In the genomic region with DNA sequence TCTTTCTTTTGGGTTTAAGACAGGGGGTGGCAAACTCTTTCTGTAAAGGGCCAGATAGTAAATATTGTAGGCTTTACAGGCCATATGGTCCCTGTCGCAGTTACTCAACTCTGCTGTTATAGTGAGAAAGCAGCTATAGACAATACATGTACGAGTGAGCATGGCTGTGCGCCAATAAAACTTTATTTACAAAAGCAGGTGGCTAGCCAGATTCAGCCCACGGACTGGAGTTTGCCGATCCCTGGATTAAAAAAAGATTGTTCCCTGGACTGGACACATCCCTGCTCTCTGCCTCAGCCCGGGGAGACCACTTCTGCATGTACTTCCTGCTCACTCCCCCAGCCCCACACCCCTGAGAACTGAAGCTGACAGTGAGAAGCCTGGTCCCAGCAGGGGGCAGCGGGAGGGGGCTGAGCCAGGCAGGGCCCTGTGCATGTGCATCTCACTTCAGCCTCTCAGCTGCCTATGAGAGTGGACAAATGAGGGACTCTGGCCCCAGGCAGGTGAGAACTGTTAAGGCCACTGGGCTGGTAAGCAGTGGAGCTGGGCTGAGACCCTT, we compare ENCODE assay signal across 20 cellular contexts.
DNase-seq lines count a peak whose midpoint lies in the region; ATAC-seq and TF ChIP-seq lines count a peak whose summit lies in the region.
"Had no signal": no experiment of that assay in that cellular context is flagged by ENCODE, and none has a peak within 500 bp of the region (broad histone marks: within the 10 kb centered on the region; RNA-seq: fewer than 3 reads in every experiment).

No MANE protein-coding gene starts in this region.

- H3K36me3 Mint-ChIP-seq in H9 (ENCODE audit: insufficient read depth in 1 of 3, low read depth in 3 of 3): peaks cover 8 to 17% (median 10%) of the 10 kb centered on the region in 3 experiments
- peaks cover 9% of the 10 kb centered on the region for H3K36me3 Mint-ChIP-seq in nephron progenitor cell (ENCODE audit: low read depth)
- H3K36me3 Mint-ChIP-seq: CD8-positive, alpha-beta T cell had no signal

- no peak overlapping the region for H3K4me2 ChIP-seq in H9 (ENCODE audit: insufficient read depth, insufficient read length, low read length)
- H3K4me2 ChIP-seq: PC-9 had no signal

- WGBS in H9 (ENCODE audit: extremely low coverage, insufficient read length, low lambda C conversion rate): no CpG with 5 or more reads among the region's 7 CpGs

- no peaks in the 10 kb centered on the region for H3K79me2 ChIP-seq in H9 (ENCODE audit: insufficient read depth, low read length)

- H3K4ac ChIP-seq in H9 (ENCODE audit: low read depth, low read length): no peak overlapping the region

- H4K8ac ChIP-seq in H9 (replicated peaks; ENCODE audit: insufficient read length, low read depth, low read length): no peak overlapping the region

- no peaks in the 10 kb centered on the region for H3K23me2 ChIP-seq in H9 (ENCODE audit: insufficient read length, low read depth, low read length, poor library complexity, severe bottlenecking)

- ATAC-seq in GM19397 (IDR thresholded peaks at IDR 0.05; ENCODE audit: unreplicated experiment): no peak
- ATAC-seq: CD8-positive, alpha-beta T cell had no signal

- no peak overlapping the region for H2BK5ac ChIP-seq in H9 (ENCODE audit: insufficient read length, low read length)

- no peaks in the 10 kb centered on the region for H3K79me1 ChIP-seq in H9 (ENCODE audit: insufficient read depth, low read depth, low read length, poor library complexity, severe bottlenecking)

- H3K23ac ChIP-seq in H9 (ENCODE audit: insufficient read length, low read depth, low read length): no peak overlapping the region

- no peak overlapping the region for H2AFZ ChIP-seq in H9 (ENCODE audit: low read length)
- H2AFZ ChIP-seq: PC-9 had no signal

- H3K18ac ChIP-seq in H9 (ENCODE audit: insufficient read length, low read depth, low read length): no peak overlapping the region

- peaks cover 41 to 50% of the 10 kb centered on the region in 2 experiments for H3K4me1 Mint-ChIP-seq in H9
- no peaks in the 10 kb centered on the region for H3K4me1 Mint-ChIP-seq in nephron progenitor cell
- H3K4me1 Mint-ChIP-seq: B cell had no signal

- no peak overlapping the region for H3T11ph ChIP-seq in H9 (ENCODE audit: low read length)

- no peak overlapping the region for H2BK15ac ChIP-seq in H9 (ENCODE audit: low read depth, low read length)

- peaks cover 7% of the 10 kb centered on the region; the same call in 1 of the 2 replicates for H3K27me3 Mint-ChIP-seq in H9 (ENCODE audit: low read depth)
- peaks cover 19% of the 10 kb centered on the region for H3K27me3 Mint-ChIP-seq in nephron progenitor cell (ENCODE audit: low read depth, poor library complexity)
- H3K27me3 Mint-ChIP-seq: B cell had no signal

- intact Hi-C loops in uterus (cut with DNase I; ENCODE audit: low total_unique reads): no loop called here

- no peak overlapping the region for H4K5ac ChIP-seq in H9 (ENCODE audit: insufficient read length, low read depth, low read length)

- no peaks in the 10 kb centered on the region for H4K20me1 ChIP-seq in H9 (ENCODE audit: control insufficient read depth, insufficient read depth, insufficient read length)

- no peak overlapping the region for H3K9ac ChIP-seq in H9 (ENCODE audit: extremely low read depth, insufficient read length, low read length)

- H3K14ac ChIP-seq in H9 (ENCODE audit: insufficient read depth, low read length): no peak overlapping the region

- no peak overlapping the region for H2BK12ac ChIP-seq in H9 (ENCODE audit: insufficient read length, low read depth, low read length)

- H3K27ac Mint-ChIP-seq in H9 (peak overlapping the region in 2 of 3 experiments; percentile 44 to 94; a peak in 2 of 7 replicates), nephron progenitor cell (no peak overlapping the region)
- H3K27ac Mint-ChIP-seq: B cell; CD8-positive, alpha-beta T cell; HFFc6 had no signal

- H3K9me3 ChIP-seq in H9 (ENCODE audit: control insufficient read depth, low read depth, low read length): no peaks in the 10 kb centered on the region
- H3K9me3 ChIP-seq in uterus: peaks cover 0 to 6% of the 10 kb centered on the region in 2 donors
- H3K9me3 ChIP-seq: SJCRH30 had no signal

- H4K91ac ChIP-seq in H9 (ENCODE audit: insufficient read length, low read depth, low read length): no peak overlapping the region

- TF ChIP-seq CTCF in H9 (conservative IDR thresholded peaks at IDR 0.05) (no peak), nephron progenitor cell (IDR thresholded peaks at IDR 0.05) (no peak), uterus (IDR thresholded peaks at IDR 0.05) (no peak)

- no peak overlapping the region for H2AK5ac ChIP-seq in H9 (ENCODE audit: insufficient read length, low read length)

- H3K36me3 ChIP-seq in uterus: no peaks in the 10 kb centered on the region
- H3K36me3 ChIP-seq: SJCRH30 had no signal

- no peak for TF ChIP-seq POLR2A in uterus (IDR thresholded peaks at IDR 0.05)

- H2BK20ac ChIP-seq in H9 (ENCODE audit: low read depth, low read length, poor library complexity, severe bottlenecking): no peak overlapping the region

- H3K4me3 ChIP-seq in uterus: no peak overlapping the region
- H3K4me3 ChIP-seq: PC-9, SJCRH30 had no signal

- H3K27ac ChIP-seq in H9 (ENCODE audit: insufficient read length, low read depth, low read length) (no peak overlapping the region), uterus (no peak overlapping the region)
- H3K27ac ChIP-seq: PC-9, SJCRH30 had no signal

- H3K56ac ChIP-seq in H9 (ENCODE audit: insufficient read length, low read depth, low read length): no peak overlapping the region

- no peak overlapping the region for H2BK120ac ChIP-seq in H9 (ENCODE audit: low read depth, low read length, poor library complexity, severe bottlenecking)

- DNase-seq in DMS 273 treated with DMSO at 0.1 percent for 48 hours (lab: John Stamatoyannopoulos, UW) (peak; percentile 11), H9 (no peak), NCI-H774 (lab: John Stamatoyannopoulos, UW) (peak; percentile 8), nephron progenitor cell (peak; percentile 24), HuH-7.5 (ENCODE audit: low spot score) (no peak), uterus (no peak)
- DNase-seq: CD8-positive, alpha-beta T cell; DMS79 treated with DMSO at 0.1 percent for 48 hours; GOT3; HFFc6; Karpas-422; MM.1S; NCI-H2029 treated with DMSO at 0.1 percent for 48 hours; NCI-H226; NCI-H69; PC-9; T-helper 2 cell had no signal

- H3K4me3 Mint-ChIP-seq in H9 (no peak overlapping the region), nephron progenitor cell (no peak overlapping the region)
- H3K4me3 Mint-ChIP-seq: B cell; CD8-positive, alpha-beta T cell; HFFc6 had no signal

- peaks cover 13 to 16% of the 10 kb centered on the region in 2 experiments for H3K9me3 Mint-ChIP-seq in H9
- peaks cover 21% of the 10 kb centered on the region for H3K9me3 Mint-ChIP-seq in nephron progenitor cell

- H3K27me3 ChIP-seq in H9 (ENCODE audit: insufficient read depth, low read length) (no peaks in the 10 kb centered on the region), uterus (no peaks in the 10 kb centered on the region)
- H3K27me3 ChIP-seq: SJCRH30 had no signal

- H3K4me1 ChIP-seq in H9 (ENCODE audit: insufficient read depth, low read length): peaks cover 4% of the 10 kb centered on the region; the same call in 1 of the 2 replicates
- H3K4me1 ChIP-seq in uterus: no peaks in the 10 kb centered on the region
- H3K4me1 ChIP-seq: SJCRH30 had no signal

Comparison
In these comparisons a context has a peak if more than half of its experiments do, and no peak if none do; other contexts are left out.
1. DNase-seq: peak in DMS 273 treated with DMSO at 0.1 percent for 48 hours (single experiment), NCI-H774 (single experiment) and nephron progenitor cell (single experiment); none in H9 (single experiment), HuH-7.5 (single experiment) and uterus (0 of 2).